In genomic region chr19:51339687-51340656, GRCh38 we compare ENCODE assay signal across 9 cellular contexts. TPM values are rescaled to one million over a fixed set of nuclear protein-coding genes. Genes with fewer than 3 reads are reported as not detected.
DNase-seq lines count a peak whose midpoint lies in the region; ATAC-seq and TF ChIP-seq lines count a peak whose summit lies in the region.
"Had no signal": no experiment of that assay in that cellular context is flagged by ENCODE, and none has a peak within 500 bp of the region (broad histone marks: within the 10 kb centered on the region; RNA-seq: fewer than 3 reads in every experiment).

No MANE protein-coding gene starts in this region.

- peak; percentile 15 for TF ChIP-seq CTCF in CD14-positive monocyte (IDR thresholded peaks at IDR 0.05)
- TF ChIP-seq CTCF in gastroesophageal sphincter (IDR thresholded peaks at IDR 0.05): peak in 3 of 4 experiments; percentile 53 to 87 (median 85)

- CTCF ChIA-PET in activated naive CD4-positive, alpha-beta T cell treated with anti-CD3 and anti-CD28 coated beads for 36 hours (lab: Charles Lee): interaction anchor here (0.6 to 1.8 kb wide), 10 partner anchors 44 to 160 kb away, joined by 3 to 6 read pairs (median 4); no protein-coding TSS in a partner anchor

- H3K9me3 ChIP-seq in gastroesophageal sphincter (no peaks in the 10 kb centered on the region), subcutaneous abdominal adipose tissue (ENCODE audit: control insufficient read depth in 5 of 5, low read length in 5 of 5) (no peaks in the 10 kb centered on the region)

- peak overlapping the region; percentile 78 to 96 (median 90) for H3K27ac Mint-ChIP-seq in CD14-positive monocyte
- H3K27ac Mint-ChIP-seq in activated naive CD4-positive, alpha-beta T cell treated with anti-CD3 and anti-CD28 coated beads for 36 hours: peak overlapping the region; percentile 58

- H3K4me3 Mint-ChIP-seq in CD14-positive monocyte: peak overlapping the region; percentile 89 to 97
- H3K4me3 Mint-ChIP-seq in activated naive CD4-positive, alpha-beta T cell treated with anti-CD3 and anti-CD28 coated beads for 36 hours: peak overlapping the region; percentile 83

- peak; percentile 99 for DNase-seq in CD14-positive monocyte (ENCODE audit: low spot score)
- peak; percentile 73 for DNase-seq in HS-27A (ENCODE audit: low read depth)
- peak; percentile 95 for DNase-seq in SK-MEL-5 (ENCODE audit: low read depth, low spot score)
- peak; percentile 99 for DNase-seq in activated naive CD4-positive, alpha-beta T cell treated with anti-CD3 and anti-CD28 coated beads for 36 hours
- DNase-seq in non-pigmented ciliary epithelial cell (ENCODE audit: low read depth): peak; percentile 89

- H3K9me3 Mint-ChIP-seq in CD14-positive monocyte: peaks cover 0 to 4% (median 0%) of the 10 kb centered on the region in 7 donors
- H3K9me3 Mint-ChIP-seq in activated naive CD4-positive, alpha-beta T cell treated with anti-CD3 and anti-CD28 coated beads for 36 hours: no peaks in the 10 kb centered on the region

- peak overlapping the region; percentile 52 to 72 for H3K4me3 ChIP-seq in gastroesophageal sphincter
- peak overlapping the region; percentile 67 to 69 (median 68) for H3K4me3 ChIP-seq in subcutaneous abdominal adipose tissue (ENCODE audit: low read depth in 1 of 5, low read length in 5 of 5)

- ATAC-seq in GM19395 (IDR thresholded peaks at IDR 0.05; ENCODE audit: unreplicated experiment) (peak; percentile 46), gastroesophageal sphincter (peak; percentile 95)

- H3K27ac ChIP-seq in gastroesophageal sphincter (peak overlapping the region; percentile 60 to 95 (median 87)), subcutaneous abdominal adipose tissue (ENCODE audit: low read depth, low read length) (no peak overlapping the region)

- peaks cover 22 to 25% (median 23%) of the 10 kb centered on the region in 3 donors for H3K27me3 Mint-ChIP-seq in CD14-positive monocyte (ENCODE audit: low read depth in 3 of 3)
- no peaks in the 10 kb centered on the region for H3K27me3 Mint-ChIP-seq in activated naive CD4-positive, alpha-beta T cell treated with anti-CD3 and anti-CD28 coated beads for 36 hours (ENCODE audit: low read depth)

- TF ChIP-seq POLR2A in gastroesophageal sphincter (IDR thresholded peaks at IDR 0.05): peak; percentile 69 to 89

- peak overlapping the region in 3 of 5 donors; percentile 39 to 62 (median 53) for H3K9ac ChIP-seq in subcutaneous abdominal adipose tissue (ENCODE audit: low read length in 5 of 5)

- H3K36me3 ChIP-seq in gastroesophageal sphincter (peaks cover 0 to 10% of the 10 kb centered on the region in 2 donors), subcutaneous abdominal adipose tissue (ENCODE audit: control insufficient read depth in 5 of 5, insufficient read depth in 5 of 5, low read length in 5 of 5) (peaks cover 0 to 6% (median 4%) of the 10 kb centered on the region in 5 donors)

- H3K4me1 ChIP-seq in gastroesophageal sphincter (peaks cover 0 to 35% (median 7%) of the 10 kb centered on the region in 3 donors), subcutaneous abdominal adipose tissue (ENCODE audit: control insufficient read depth in 5 of 5, insufficient read depth in 5 of 5, low read length in 5 of 5) (peaks cover 1 to 21% (median 18%) of the 10 kb centered on the region in 5 donors)

- H3K27me3 ChIP-seq in gastroesophageal sphincter: no peaks in the 10 kb centered on the region
- no peaks in the 10 kb centered on the region for H3K27me3 ChIP-seq in subcutaneous abdominal adipose tissue (ENCODE audit: control insufficient read depth in 5 of 5, insufficient read depth in 4 of 5, low read length in 5 of 5)

- TF ChIP-seq EP300 in gastroesophageal sphincter (IDR thresholded peaks at IDR 0.05): no peak

- peaks cover 6 to 11% of the 10 kb centered on the region in 2 donors for H3K36me3 Mint-ChIP-seq in CD14-positive monocyte
- H3K36me3 Mint-ChIP-seq in activated naive CD4-positive, alpha-beta T cell treated with anti-CD3 and anti-CD28 coated beads for 36 hours (ENCODE audit: low read depth): peaks cover 3% of the 10 kb centered on the region

- 0 to 4% methylated on average over 6 to 9 of the region's 107 CpGs for WGBS in gastroesophageal sphincter (ENCODE audit: low coverage in 1 of 2), 2 donors

- peaks cover 18% of the 10 kb centered on the region for H3K4me1 Mint-ChIP-seq in CD14-positive monocyte
- peaks cover 13% of the 10 kb centered on the region for H3K4me1 Mint-ChIP-seq in activated naive CD4-positive, alpha-beta T cell treated with anti-CD3 and anti-CD28 coated beads for 36 hours (ENCODE audit: low read depth)

- intact Hi-C loops in CD14-positive monocyte (cut with micrococcal nuclease): loop anchor here (1.0 to 5.0 kb wide), 4 partner anchors 25 to 317 kb away; no protein-coding TSS in a partner anchor
- intact Hi-C loops in activated naive CD4-positive, alpha-beta T cell treated with anti-CD3 and anti-CD28 coated beads for 36 hours (cut with micrococcal nuclease): loop anchor here (1.0 to 5.0 kb wide), 6 partner anchors 27 to 317 kb away; no protein-coding TSS in a partner anchor

- in situ Hi-C loops in SK-MEL-5 (cut with HindIII; ENCODE audit: low pct_unique_long_range_greater_than_20kb, low sequenced_read_pairs): no loop called here

RNA-seq across cellular contexts. Expression of gene VSIG10L, which starts 2.0 kb away (rescaled TPM):
- under 1 TPM; 0.62 to 0.73 TPM for polyA plus RNA-seq in CD14-positive monocyte
- 0.75 and 0.77 TPM in 2 replicates for total RNA-seq in SK-MEL-5 (2014; rRNA removed; shearing (Covaris generic))
- 3.9 and 4.1 TPM in 2 replicates for polyA plus RNA-seq in SK-MEL-5 (2015; cell fraction: cytosol; rRNA removed)
- polyA plus RNA-seq in SK-MEL-5 (2015; cell fraction: nucleus; rRNA removed): 5.9 and 7.9 TPM in 2 replicates
- 1 to 10 TPM; 1.4 to 1.5 TPM for total RNA-seq in activated naive CD4-positive, alpha-beta T cell treated with anti-CD3 and anti-CD28 coated beads for 36 hours
- total RNA-seq in gastroesophageal sphincter: 1 to 10 TPM; 1.5 to 3.6 (median 2.5) TPM

RNA-seq across cellular contexts. Expression of gene ETFB, which starts 26.2 kb away (rescaled TPM):
- polyA plus RNA-seq in CD14-positive monocyte: 10 to 100 TPM; 51.0 to 63.0 TPM
- total RNA-seq in SK-MEL-5 (2014; rRNA removed; shearing (Covaris generic)): 127 and 138 TPM in 2 replicates
- polyA plus RNA-seq in SK-MEL-5 (2015; cell fraction: cytosol; rRNA removed): 111 and 161 TPM in 2 replicates
- polyA plus RNA-seq in SK-MEL-5 (2015; cell fraction: nucleus; rRNA removed): 32.0 and 49.9 TPM in 2 replicates
- total RNA-seq in activated naive CD4-positive, alpha-beta T cell treated with anti-CD3 and anti-CD28 coated beads for 36 hours: 100 to 1,000 TPM; 118 to 128 TPM
- total RNA-seq in gastroesophageal sphincter: 100 to 1,000 TPM in 2 of 4 donors, 10 to 100 TPM in 2; 96.2 to 136 (median 103) TPM

RNA-seq across cellular contexts. Expression of gene IGLON5, which starts 28.5 kb away (rescaled TPM):
- not detected for polyA plus RNA-seq in CD14-positive monocyte
- 0.11 TPM in 1 of 2 replicates, not detected in the other for total RNA-seq in SK-MEL-5 (2014; rRNA removed; shearing (Covaris generic))
- 0.15 TPM in 1 of 2 replicates, not detected in the other for polyA plus RNA-seq in SK-MEL-5 (2015; cell fraction: cytosol; rRNA removed)
- not detected in 2 replicates for polyA plus RNA-seq in SK-MEL-5 (2015; cell fraction: nucleus; rRNA removed)
- total RNA-seq in activated naive CD4-positive, alpha-beta T cell treated with anti-CD3 and anti-CD28 coated beads for 36 hours: not detected
- not detected for total RNA-seq in gastroesophageal sphincter
- total RNA-seq: glomerular endothelial cell had no signal

RNA-seq across cellular contexts. Expression of gene CLDND2, which starts 28.8 kb away (rescaled TPM):
- polyA plus RNA-seq in CD14-positive monocyte: not detected
- not detected in 2 replicates for total RNA-seq in SK-MEL-5 (2014; rRNA removed; shearing (Covaris generic))
- not detected in 2 replicates for polyA plus RNA-seq in SK-MEL-5 (2015; cell fraction: cytosol; rRNA removed)
- not detected in 2 replicates for polyA plus RNA-seq in SK-MEL-5 (2015; cell fraction: nucleus; rRNA removed)
- under 1 TPM; 0.72 TPM for total RNA-seq in activated naive CD4-positive, alpha-beta T cell treated with anti-CD3 and anti-CD28 coated beads for 36 hours
- not detected for total RNA-seq in gastroesophageal sphincter
- total RNA-seq: glomerular endothelial cell had no signal

RNA-seq across cellular contexts. Expression of gene NKG7, which starts 32.5 kb away (rescaled TPM):
- 10 to 100 TPM; 16.4 to 19.9 TPM for polyA plus RNA-seq in CD14-positive monocyte
- not detected in 2 replicates for total RNA-seq in SK-MEL-5 (2014; rRNA removed; shearing (Covaris generic))
- not detected in 2 replicates for polyA plus RNA-seq in SK-MEL-5 (2015; cell fraction: cytosol; rRNA removed)
- not detected in 2 replicates for polyA plus RNA-seq in SK-MEL-5 (2015; cell fraction: nucleus; rRNA removed)
- total RNA-seq in activated naive CD4-positive, alpha-beta T cell treated with anti-CD3 and anti-CD28 coated beads for 36 hours: 10 to 100 TPM; 16.3 to 17.5 TPM
- 1 to 10 TPM in 1 of 4 donors, under 1 TPM in 2, not detected in 1; 0.58 to 2.0 (median 0.67) TPM for total RNA-seq in gastroesophageal sphincter
- total RNA-seq: glomerular endothelial cell had no signal
